ENCODE assay signal across 8 cellular contexts in the genomic region with DNA sequence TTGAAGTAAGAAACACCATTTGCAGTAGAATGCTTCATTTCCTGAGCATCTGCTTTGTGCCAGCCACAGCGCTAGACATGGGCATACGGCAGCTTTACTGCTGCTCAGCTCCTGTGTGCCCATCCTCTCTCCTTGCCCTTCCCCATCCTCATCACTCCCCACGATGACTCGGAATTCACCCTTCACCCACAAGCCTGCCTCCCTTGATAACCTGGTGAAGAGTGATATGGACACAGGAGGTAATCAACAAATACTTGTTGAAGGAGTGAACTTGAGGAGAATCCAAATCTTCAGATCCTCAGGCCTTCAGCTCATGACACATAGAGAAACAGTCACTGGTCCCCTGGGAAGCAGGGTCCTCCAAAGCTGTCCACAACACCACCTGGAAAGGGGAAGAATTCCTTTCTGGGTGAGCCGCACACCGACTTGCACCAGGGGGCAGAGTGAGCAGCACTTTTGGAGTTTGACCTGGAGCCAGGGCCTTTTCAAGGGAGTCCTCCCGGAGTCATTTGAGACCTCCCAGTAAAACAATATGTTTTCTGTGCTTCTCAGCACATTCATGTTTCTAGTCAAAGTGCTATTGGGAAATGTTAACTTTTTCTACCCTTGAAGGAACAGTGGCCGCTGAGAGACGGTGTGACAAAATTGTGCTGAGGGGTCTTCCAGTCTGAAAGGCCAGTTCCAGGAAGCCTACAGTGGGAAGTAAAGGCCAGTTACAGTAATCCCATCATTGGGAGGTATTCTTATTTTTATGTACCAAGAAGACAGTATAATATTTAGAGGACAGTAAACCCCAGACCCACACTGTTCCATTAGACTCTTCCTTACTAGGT.
DNase-seq lines count a peak whose midpoint lies in the region; ATAC-seq and TF ChIP-seq lines count a peak whose summit lies in the region.

No MANE protein-coding gene starts in this region.

- intact Hi-C loops in left ventricle myocardium superior (cut with micrococcal nuclease) = loop anchor here (5.0 kb wide), 2 partner anchors 144 to 381 kb away; a partner anchor contains a TSS

- H3K4me1 ChIP-seq in CD4-positive, CD25-positive, alpha-beta regulatory T cell (ENCODE audit: control insufficient read depth, insufficient read depth, low read length, poor library complexity, severe bottlenecking) = peaks cover 12% of the 10 kb centered on the region
- H3K4me1 ChIP-seq in skeletal muscle satellite cell (ENCODE audit: control insufficient read depth, insufficient read depth, low read length) = peaks cover 27% of the 10 kb centered on the region

- peak overlapping the region in 1 of 3 donors; percentile 15 for H3K27ac Mint-ChIP-seq in CD4-positive, CD25-positive, alpha-beta regulatory T cell
- H3K27ac Mint-ChIP-seq in activated naive CD8-positive, alpha-beta T cell treated with anti-CD3 and anti-CD28 coated beads, Interleukin-2, amount 50 U/mL, for 24 hours = no peak overlapping the region

- H3K4me3 ChIP-seq in CD4-positive, CD25-positive, alpha-beta regulatory T cell (ENCODE audit: low read depth, low read length) = no peak overlapping the region
- H3K4me3 ChIP-seq in skeletal muscle satellite cell (ENCODE audit: low read length) = no peak overlapping the region

- no peak overlapping the region for H3K4me2 ChIP-seq in skeletal muscle satellite cell (ENCODE audit: low read length)

- no peaks in the 10 kb centered on the region for H3K36me3 Mint-ChIP-seq in CD4-positive, CD25-positive, alpha-beta regulatory T cell
- no peaks in the 10 kb centered on the region for H3K36me3 Mint-ChIP-seq in activated naive CD8-positive, alpha-beta T cell treated with anti-CD3 and anti-CD28 coated beads, Interleukin-2, amount 50 U/mL, for 24 hours (ENCODE audit: low read depth)

- H3K36me3 ChIP-seq in CD4-positive, CD25-positive, alpha-beta regulatory T cell (ENCODE audit: control insufficient read depth, insufficient read depth, low read length) = no peaks in the 10 kb centered on the region
- no peaks in the 10 kb centered on the region for H3K36me3 ChIP-seq in skeletal muscle satellite cell (ENCODE audit: insufficient read depth, low read length)

- peak overlapping the region; percentile 62 to 86 (median 86) for H3K4me3 Mint-ChIP-seq in CD4-positive, CD25-positive, alpha-beta regulatory T cell
- no peak overlapping the region for H3K4me3 Mint-ChIP-seq in activated naive CD8-positive, alpha-beta T cell treated with anti-CD3 and anti-CD28 coated beads, Interleukin-2, amount 50 U/mL, for 24 hours

- peaks cover 10 to 32% (median 20%) of the 10 kb centered on the region in 4 donors for H3K4me1 Mint-ChIP-seq in CD4-positive, CD25-positive, alpha-beta regulatory T cell
- H3K4me1 Mint-ChIP-seq in activated naive CD8-positive, alpha-beta T cell treated with anti-CD3 and anti-CD28 coated beads, Interleukin-2, amount 50 U/mL, for 24 hours = peaks cover 38% of the 10 kb centered on the region

- H3K9me3 Mint-ChIP-seq in CD4-positive, CD25-positive, alpha-beta regulatory T cell = peaks cover 0 to 2% (median 0%) of the 10 kb centered on the region in 7 donors
- H3K9me3 Mint-ChIP-seq in activated naive CD8-positive, alpha-beta T cell treated with anti-CD3 and anti-CD28 coated beads, Interleukin-2, amount 50 U/mL, for 24 hours = no peaks in the 10 kb centered on the region

- H3K27me3 Mint-ChIP-seq in CD4-positive, CD25-positive, alpha-beta regulatory T cell = peaks cover 4% of the 10 kb centered on the region
- H3K27me3 Mint-ChIP-seq in activated naive CD8-positive, alpha-beta T cell treated with anti-CD3 and anti-CD28 coated beads, Interleukin-2, amount 50 U/mL, for 24 hours = no peaks in the 10 kb centered on the region

- H3K27me3 ChIP-seq in CD4-positive, CD25-positive, alpha-beta regulatory T cell (ENCODE audit: control insufficient read depth, insufficient read depth, low read length) = no peaks in the 10 kb centered on the region
- H3K27me3 ChIP-seq in skeletal muscle satellite cell (ENCODE audit: control insufficient read depth, insufficient read depth, low read length) = no peaks in the 10 kb centered on the region

- peak; percentile 28 for TF ChIP-seq CTCF in GM20000 (IDR thresholded peaks at IDR 0.05; ENCODE audit: extremely low read depth, missing control alignments)

- H3K27ac ChIP-seq in CD4-positive, CD25-positive, alpha-beta regulatory T cell (ENCODE audit: insufficient read depth, low read length, poor library complexity, severe bottlenecking) = no peak overlapping the region

- no peaks in the 10 kb centered on the region for H3K9me3 ChIP-seq in CD4-positive, CD25-positive, alpha-beta regulatory T cell (ENCODE audit: control insufficient read depth in 2 of 2, low read length in 2 of 2)
- H3K9me3 ChIP-seq in skeletal muscle satellite cell (replicated peaks; ENCODE audit: low read length) = no peaks in the 10 kb centered on the region

- H3K9ac ChIP-seq in skeletal muscle satellite cell (ENCODE audit: low read depth, low read length) = peak overlapping the region; percentile 53

- DNase-seq in CD4-positive, CD25-positive, alpha-beta regulatory T cell = peak in 1 of 3 donors; percentile 16
- DNase-seq in GM20000 (ENCODE audit: low spot score) = peak; percentile 55
- DNase-seq in NCI-H446 (lab: John Stamatoyannopoulos, UW) = peak; percentile 44 to 71
- DNase-seq in activated naive CD8-positive, alpha-beta T cell treated with anti-CD3 and anti-CD28 coated beads, Interleukin-2, amount 50 U/mL, for 24 hours = peak; percentile 36
- peak; percentile 58 for DNase-seq in left ventricle myocardium superior

- ATAC-seq in CD4-positive, CD25-positive, alpha-beta regulatory T cell (ENCODE audit: low read depth in 2 of 2) = no peak
- ATAC-seq in activated naive CD8-positive, alpha-beta T cell treated with anti-CD3 and anti-CD28 coated beads, Interleukin-2, amount 50 U/mL, for 24 hours = peak; percentile 33
- ATAC-seq in left ventricle myocardium superior = peak; percentile 66
- ATAC-seq in GM21515 (IDR thresholded peaks at IDR 0.05; ENCODE audit: unreplicated experiment) = no peak
- ATAC-seq in HG03457 (IDR thresholded peaks at IDR 0.05; ENCODE audit: unreplicated experiment) = no peak

Comparison
In these comparisons a context has a peak if more than half of its experiments do, and no peak if none do; other contexts are left out.
1. ATAC-seq: peak in activated naive CD8-positive, alpha-beta T cell treated with anti-CD3 and anti-CD28 coated beads, Interleukin-2, amount 50 U/mL, for 24 hours (single experiment) and left ventricle myocardium superior (single experiment); none in CD4-positive, CD25-positive, alpha-beta regulatory T cell (0 of 2), GM21515 (single experiment) and HG03457 (single experiment).